Comparison of ENCODE assay signal across 25 cellular contexts in genomic region chr6:16324184-16324583, GRCh38.
A peak's percentile ranks its signal among the peaks of the same experiment; 100 is the strongest.
DNase-seq lines count a peak whose midpoint lies in the region; ATAC-seq lines count a peak whose summit lies in the region.
"Had no signal": no experiment of that assay in that cellular context is flagged by ENCODE, and none has a peak within 500 bp of the region (broad histone marks: within the 10 kb centered on the region; RNA-seq: fewer than 3 reads in every experiment).

No MANE protein-coding gene starts in this region.

- no peaks in the 10 kb centered on the region for H3K9me3 Mint-ChIP-seq in activated T-cell treated with anti-CD3 and anti-CD28 coated beads, Interleukin-2, amount 50 U/mL, for 72 hours
- no peaks in the 10 kb centered on the region for H3K9me3 Mint-ChIP-seq in activated naive CD8-positive, alpha-beta T cell treated with anti-CD3 and anti-CD28 coated beads, Interleukin-2, amount 50 U/mL, for 24 hours
- peaks cover 0 to under 1% (median 0%) of the 10 kb centered on the region in 11 donors for H3K9me3 Mint-ChIP-seq in naive thymus-derived CD4-positive, alpha-beta T cell

- peaks cover 46 to 47% of the 10 kb centered on the region in 2 donors for H3K4me1 ChIP-seq in naive thymus-derived CD4-positive, alpha-beta T cell (ENCODE audit: control insufficient read depth in 2 of 2, insufficient read depth in 2 of 2, low read length in 2 of 2)

- H3K4me3 Mint-ChIP-seq in activated T-cell treated with anti-CD3 and anti-CD28 coated beads, Interleukin-2, amount 50 U/mL, for 72 hours: no peak overlapping the region
- H3K4me3 Mint-ChIP-seq in activated naive CD8-positive, alpha-beta T cell treated with anti-CD3 and anti-CD28 coated beads, Interleukin-2, amount 50 U/mL, for 24 hours: no peak overlapping the region
- H3K4me3 Mint-ChIP-seq in naive thymus-derived CD4-positive, alpha-beta T cell: no peak overlapping the region
- H3K4me3 Mint-ChIP-seq: B cell had no signal

- no peak for DNase-seq in activated T-cell treated with anti-CD3 and anti-CD28 coated beads, Interleukin-2, amount 50 U/mL, for 72 hours
- DNase-seq in activated T-cell treated with anti-CD3 and anti-CD28 coated beads, Interleukin-2, amount 50 U/mL, for 48 hours: no peak
- no peak for DNase-seq in activated naive CD8-positive, alpha-beta T cell treated with anti-CD3 and anti-CD28 coated beads, Interleukin-2, amount 50 U/mL, for 24 hours
- no peak for DNase-seq in naive thymus-derived CD4-positive, alpha-beta T cell
- DNase-seq in DMS53 treated with DMSO at 0.1 percent for 48 hours (lab: John Stamatoyannopoulos, UW; ENCODE audit: unreplicated experiment): no peak
- no peak for DNase-seq in Kasumi-1 (lab: John Stamatoyannopoulos, UW)
- no peak for DNase-seq in activated CD4-positive, alpha-beta T cell treated with anti-CD3 and anti-CD28 coated beads for 4 hours
- DNase-seq in left ventricle myocardium superior: no peak
- DNase-seq: activated gamma-delta T cell, amygdala, caudate nucleus, dermis blood vessel endothelial cell, lower lobe of right lung, NCI-H1092 treated with DMSO at 0.1 percent for 48 hours, NCI-H1930, Peyer's patch, SIG-M5, sigmoid colon, upper lobe of right lung had no signal

- H3K27me3 ChIP-seq in naive thymus-derived CD4-positive, alpha-beta T cell (ENCODE audit: control insufficient read depth in 2 of 2, insufficient read depth in 2 of 2, low read length in 2 of 2): no peaks in the 10 kb centered on the region
- H3K27me3 ChIP-seq: neutrophil, Peyer's patch, sigmoid colon, upper lobe of right lung had no signal

- peak overlapping the region; percentile 76 for H3K27ac ChIP-seq in naive thymus-derived CD4-positive, alpha-beta T cell (ENCODE audit: low read depth, low read length)
- H3K27ac ChIP-seq: A549, neutrophil, upper lobe of right lung had no signal

- ATAC-seq in activated T-cell treated with anti-CD3 and anti-CD28 coated beads, Interleukin-2, amount 50 U/mL, for 72 hours (replicated peaks in 1 of 2): no peak
- no peak for ATAC-seq in activated naive CD8-positive, alpha-beta T cell treated with anti-CD3 and anti-CD28 coated beads, Interleukin-2, amount 50 U/mL, for 24 hours
- ATAC-seq in naive thymus-derived CD4-positive, alpha-beta T cell: no peak
- no peak for ATAC-seq in left ventricle myocardium superior
- ATAC-seq: A549, GM12878, upper lobe of right lung had no signal

- H3K4me3 ChIP-seq in naive thymus-derived CD4-positive, alpha-beta T cell (ENCODE audit: low read length): no peak overlapping the region
- H3K4me3 ChIP-seq: A549, GM12878, HAP-1, lower lobe of right lung, Peyer's patch, sigmoid colon, upper lobe of right lung had no signal

- H3K4me1 Mint-ChIP-seq in activated T-cell treated with anti-CD3 and anti-CD28 coated beads, Interleukin-2, amount 50 U/mL, for 72 hours (ENCODE audit: low read depth): peaks cover 65% of the 10 kb centered on the region
- peaks cover 66% of the 10 kb centered on the region for H3K4me1 Mint-ChIP-seq in activated naive CD8-positive, alpha-beta T cell treated with anti-CD3 and anti-CD28 coated beads, Interleukin-2, amount 50 U/mL, for 24 hours
- peaks cover 27 to 62% (median 56%) of the 10 kb centered on the region in 7 donors for H3K4me1 Mint-ChIP-seq in naive thymus-derived CD4-positive, alpha-beta T cell

- POLR2A ChIA-PET in naive thymus-derived CD4-positive, alpha-beta T cell (lab: Charles Lee): interaction anchor here (0.8 to 2.0 kb wide), 2 partner anchors 23 to 438 kb away, joined by 5 to 7 read pairs; partner anchors contain the start of gene ATXN1

- H3K36me3 ChIP-seq in naive thymus-derived CD4-positive, alpha-beta T cell (ENCODE audit: control insufficient read depth in 2 of 3, insufficient read depth in 3 of 3, low read length in 3 of 3): peaks cover 0 to 10% (median 0%) of the 10 kb centered on the region in 3 experiments
- H3K36me3 ChIP-seq: HAP-1 had no signal

- intact Hi-C loops in naive thymus-derived CD4-positive, alpha-beta T cell (cut with micrococcal nuclease): loop anchor here (5.0 kb wide), 7 partner anchors 87 to 1938 kb away; partner anchors contain the start of genes DEK (in 2 of the 2), FAM8A1 (in 1 of the 2), GMPR (in 1 of the 2) and JARID2 (in 1 of the 2)
- intact Hi-C loops in left ventricle myocardium superior (cut with micrococcal nuclease): no loop called here

- CTCF ChIA-PET in naive thymus-derived CD4-positive, alpha-beta T cell (lab: Charles Lee): interaction anchor here (0.6 to 3.2 kb wide), 5 partner anchors 8 to 502 kb away, joined by 3 to 25 read pairs (median 3); no protein-coding TSS in a partner anchor

- no peaks in the 10 kb centered on the region for H3K27me3 Mint-ChIP-seq in activated T-cell treated with anti-CD3 and anti-CD28 coated beads, Interleukin-2, amount 50 U/mL, for 72 hours (ENCODE audit: low read depth)
- no peaks in the 10 kb centered on the region for H3K27me3 Mint-ChIP-seq in activated naive CD8-positive, alpha-beta T cell treated with anti-CD3 and anti-CD28 coated beads, Interleukin-2, amount 50 U/mL, for 24 hours
- H3K27me3 Mint-ChIP-seq in naive thymus-derived CD4-positive, alpha-beta T cell: no peaks in the 10 kb centered on the region
- H3K27me3 Mint-ChIP-seq: B cell, progenitor cell of endocrine pancreas had no signal

- peak overlapping the region; percentile 41 for H3K27ac Mint-ChIP-seq in activated T-cell treated with anti-CD3 and anti-CD28 coated beads, Interleukin-2, amount 50 U/mL, for 72 hours
- H3K27ac Mint-ChIP-seq in activated naive CD8-positive, alpha-beta T cell treated with anti-CD3 and anti-CD28 coated beads, Interleukin-2, amount 50 U/mL, for 24 hours: peak overlapping the region; percentile 59
- peak overlapping the region in 6 of 9 donors; percentile 60 to 95 (median 82) for H3K27ac Mint-ChIP-seq in naive thymus-derived CD4-positive, alpha-beta T cell
- H3K27ac Mint-ChIP-seq: B cell, progenitor cell of endocrine pancreas had no signal

- H3K36me3 Mint-ChIP-seq in activated T-cell treated with anti-CD3 and anti-CD28 coated beads, Interleukin-2, amount 50 U/mL, for 72 hours (ENCODE audit: insufficient read depth in 2 of 2): peaks cover 0 to 9% of the 10 kb centered on the region in 2 donors
- H3K36me3 Mint-ChIP-seq in activated naive CD8-positive, alpha-beta T cell treated with anti-CD3 and anti-CD28 coated beads, Interleukin-2, amount 50 U/mL, for 24 hours (ENCODE audit: low read depth): peaks cover 11% of the 10 kb centered on the region
- peaks cover 0 to 29% (median 10%) of the 10 kb centered on the region in 5 donors for H3K36me3 Mint-ChIP-seq in naive thymus-derived CD4-positive, alpha-beta T cell

- no peaks in the 10 kb centered on the region for H3K9me3 ChIP-seq in naive thymus-derived CD4-positive, alpha-beta T cell (ENCODE audit: control insufficient read depth in 2 of 3, low read length in 3 of 3)
- H3K9me3 ChIP-seq: A549, HAP-1, lower lobe of right lung, neutrophil, Peyer's patch, sigmoid colon, upper lobe of right lung had no signal
